In the genomic region with DNA sequence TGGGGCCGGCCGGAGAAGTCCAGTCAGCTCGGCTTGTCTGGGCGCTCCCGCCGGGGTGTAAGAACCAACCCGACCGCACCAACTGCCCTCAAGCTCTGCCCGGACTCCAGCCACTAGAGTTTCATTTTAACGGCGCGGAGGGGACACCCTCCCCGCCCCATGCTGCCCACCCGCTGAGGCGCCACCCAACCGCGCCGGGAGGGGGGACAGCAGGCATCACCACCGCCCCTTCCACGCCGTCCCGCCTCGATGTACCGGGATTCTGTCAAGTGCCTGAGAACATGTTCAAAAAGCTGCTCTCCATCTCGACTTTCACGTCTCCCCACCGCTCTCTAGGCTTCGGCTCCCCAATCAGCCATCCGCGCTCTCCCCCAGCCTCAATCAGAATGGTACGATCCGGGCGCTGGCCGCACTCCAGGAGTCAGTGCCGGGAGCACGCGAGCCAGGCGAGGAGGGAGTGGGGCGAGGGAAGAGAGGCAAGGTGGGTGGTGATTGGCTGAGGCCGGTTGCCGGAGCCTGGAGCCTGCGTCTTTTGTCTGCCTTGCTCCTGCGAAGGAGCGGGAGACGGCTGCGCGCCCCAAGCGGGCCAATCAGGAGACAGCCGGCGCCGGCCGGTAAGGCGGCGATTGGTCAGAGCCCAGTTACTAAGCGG, we compare ENCODE assay signal across 1 cellular context.
A peak's percentile ranks its signal among the peaks of the same experiment; 100 is the strongest.
TF ChIP-seq lines count a peak whose summit lies in the region.

A gene (minus strand): TSS at position 101 of the 652 bp plus-strand sequence. CDS start 677 bp downstream, outside the sequence.

TF ChIP-seq in K562, 482 proteins besides CTCF, POLR2A, EP300 and RAD21 (continued from another document and continues in another):
- TF ChIP-seq, protein P1, sequence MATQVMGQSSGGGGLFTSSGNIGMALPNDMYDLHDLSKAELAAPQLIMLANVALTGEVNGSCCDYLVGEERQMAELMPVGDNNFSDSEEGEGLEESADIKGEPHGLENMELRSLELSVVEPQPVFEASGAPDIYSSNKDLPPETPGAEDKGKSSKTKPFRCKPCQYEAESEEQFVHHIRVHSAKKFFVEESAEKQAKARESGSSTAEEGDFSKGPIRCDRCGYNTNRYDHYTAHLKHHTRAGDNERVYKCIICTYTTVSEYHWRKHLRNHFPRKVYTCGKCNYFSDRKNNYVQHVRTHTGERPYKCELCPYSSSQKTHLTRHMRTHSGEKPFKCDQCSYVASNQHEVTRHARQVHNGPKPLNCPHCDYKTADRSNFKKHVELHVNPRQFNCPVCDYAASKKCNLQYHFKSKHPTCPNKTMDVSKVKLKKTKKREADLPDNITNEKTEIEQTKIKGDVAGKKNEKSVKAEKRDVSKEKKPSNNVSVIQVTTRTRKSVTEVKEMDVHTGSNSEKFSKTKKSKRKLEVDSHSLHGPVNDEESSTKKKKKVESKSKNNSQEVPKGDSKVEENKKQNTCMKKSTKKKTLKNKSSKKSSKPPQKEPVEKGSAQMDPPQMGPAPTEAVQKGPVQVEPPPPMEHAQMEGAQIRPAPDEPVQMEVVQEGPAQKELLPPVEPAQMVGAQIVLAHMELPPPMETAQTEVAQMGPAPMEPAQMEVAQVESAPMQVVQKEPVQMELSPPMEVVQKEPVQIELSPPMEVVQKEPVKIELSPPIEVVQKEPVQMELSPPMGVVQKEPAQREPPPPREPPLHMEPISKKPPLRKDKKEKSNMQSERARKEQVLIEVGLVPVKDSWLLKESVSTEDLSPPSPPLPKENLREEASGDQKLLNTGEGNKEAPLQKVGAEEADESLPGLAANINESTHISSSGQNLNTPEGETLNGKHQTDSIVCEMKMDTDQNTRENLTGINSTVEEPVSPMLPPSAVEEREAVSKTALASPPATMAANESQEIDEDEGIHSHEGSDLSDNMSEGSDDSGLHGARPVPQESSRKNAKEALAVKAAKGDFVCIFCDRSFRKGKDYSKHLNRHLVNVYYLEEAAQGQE (CRISPR knock-in tag; IDR thresholded peaks at IDR 0.05; ENCODE audit: low read depth): peak; percentile 70; the same call in 1 of the 2 replicates
- peak; percentile 64 for TF ChIP-seq CHD2 (IDR thresholded peaks at IDR 0.05; ENCODE audit: low read depth, low read length)
- TF ChIP-seq, protein P2, sequence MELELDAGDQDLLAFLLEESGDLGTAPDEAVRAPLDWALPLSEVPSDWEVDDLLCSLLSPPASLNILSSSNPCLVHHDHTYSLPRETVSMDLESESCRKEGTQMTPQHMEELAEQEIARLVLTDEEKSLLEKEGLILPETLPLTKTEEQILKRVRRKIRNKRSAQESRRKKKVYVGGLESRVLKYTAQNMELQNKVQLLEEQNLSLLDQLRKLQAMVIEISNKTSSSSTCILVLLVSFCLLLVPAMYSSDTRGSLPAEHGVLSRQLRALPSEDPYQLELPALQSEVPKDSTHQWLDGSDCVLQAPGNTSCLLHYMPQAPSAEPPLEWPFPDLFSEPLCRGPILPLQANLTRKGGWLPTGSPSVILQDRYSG (tag; conservative IDR thresholded peaks at IDR 0.05; ENCODE audit: low read depth): no peak
- TF ChIP-seq L3MBTL2 (IDR thresholded peaks at IDR 0.05): peak; percentile 100
- TF ChIP-seq, protein P3, sequence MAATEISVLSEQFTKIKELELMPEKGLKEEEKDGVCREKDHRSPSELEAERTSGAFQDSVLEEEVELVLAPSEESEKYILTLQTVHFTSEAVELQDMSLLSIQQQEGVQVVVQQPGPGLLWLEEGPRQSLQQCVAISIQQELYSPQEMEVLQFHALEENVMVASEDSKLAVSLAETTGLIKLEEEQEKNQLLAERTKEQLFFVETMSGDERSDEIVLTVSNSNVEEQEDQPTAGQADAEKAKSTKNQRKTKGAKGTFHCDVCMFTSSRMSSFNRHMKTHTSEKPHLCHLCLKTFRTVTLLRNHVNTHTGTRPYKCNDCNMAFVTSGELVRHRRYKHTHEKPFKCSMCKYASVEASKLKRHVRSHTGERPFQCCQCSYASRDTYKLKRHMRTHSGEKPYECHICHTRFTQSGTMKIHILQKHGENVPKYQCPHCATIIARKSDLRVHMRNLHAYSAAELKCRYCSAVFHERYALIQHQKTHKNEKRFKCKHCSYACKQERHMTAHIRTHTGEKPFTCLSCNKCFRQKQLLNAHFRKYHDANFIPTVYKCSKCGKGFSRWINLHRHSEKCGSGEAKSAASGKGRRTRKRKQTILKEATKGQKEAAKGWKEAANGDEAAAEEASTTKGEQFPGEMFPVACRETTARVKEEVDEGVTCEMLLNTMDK (IDR thresholded peaks at IDR 0.05; ENCODE audit: borderline replicate concordance, insufficient read depth, low read depth, low read length, poor library complexity, severe bottlenecking): no peak
- TF ChIP-seq, protein P4, sequence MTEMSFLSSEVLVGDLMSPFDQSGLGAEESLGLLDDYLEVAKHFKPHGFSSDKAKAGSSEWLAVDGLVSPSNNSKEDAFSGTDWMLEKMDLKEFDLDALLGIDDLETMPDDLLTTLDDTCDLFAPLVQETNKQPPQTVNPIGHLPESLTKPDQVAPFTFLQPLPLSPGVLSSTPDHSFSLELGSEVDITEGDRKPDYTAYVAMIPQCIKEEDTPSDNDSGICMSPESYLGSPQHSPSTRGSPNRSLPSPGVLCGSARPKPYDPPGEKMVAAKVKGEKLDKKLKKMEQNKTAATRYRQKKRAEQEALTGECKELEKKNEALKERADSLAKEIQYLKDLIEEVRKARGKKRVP (CRISPR knock-in tag; IDR thresholded peaks at IDR 0.05): 0 out of 2 replicates have a peak, but pooled peaks have one; percentile 15
- no peak for TF ChIP-seq MEF2A (IDR thresholded peaks at IDR 0.05; ENCODE audit: control insufficient read depth, low read depth, low read length)
- peak; percentile 95 for TF ChIP-seq CTBP1 (IDR thresholded peaks at IDR 0.05; ENCODE audit: borderline replicate concordance)
- no peak for TF ChIP-seq ZKSCAN8 (CRISPR knock-in tag; IDR thresholded peaks at IDR 0.05)
- TF ChIP-seq TCFL5 (CRISPR knock-in tag; conservative IDR thresholded peaks at IDR 0.05): no peak
- no peak for TF ChIP-seq ZNF77 (CRISPR knock-in tag; IDR thresholded peaks at IDR 0.05)
- TF ChIP-seq MCM5 (IDR thresholded peaks at IDR 0.05; ENCODE audit: low read depth): no peak
- TF ChIP-seq BRD9 (IDR thresholded peaks at IDR 0.05; ENCODE audit: low read depth, partially characterized antibody): peak; percentile 57
- no peak for TF ChIP-seq ZNF354B (CRISPR knock-in tag; IDR thresholded peaks at IDR 0.05)
- peak; percentile 98 for TF ChIP-seq KDM5B (IDR thresholded peaks at IDR 0.05; ENCODE audit: insufficient replicate concordance, low read depth, low read length)
- TF ChIP-seq ZEB2 (IDR thresholded peaks at IDR 0.05): peak; percentile 85
- TF ChIP-seq ZNF445 (CRISPR knock-in tag; IDR thresholded peaks at IDR 0.05; ENCODE audit: low read depth): no peak
- TF ChIP-seq RBFOX2 (IDR thresholded peaks at IDR 0.05; ENCODE audit: low read depth, low read length): peak; percentile 99
- TF ChIP-seq NR4A1 (CRISPR knock-in tag; IDR thresholded peaks at IDR 0.05): no peak
- peak; percentile 83 for TF ChIP-seq NR4A1 (tag; IDR thresholded peaks at IDR 0.05)
- no peak; the same call in 1 of the 2 replicates for TF ChIP-seq RUNX1 (IDR thresholded peaks at IDR 0.05; ENCODE audit: low read depth)
- no peak for TF ChIP-seq CAMTA2 (CRISPR knock-in tag; conservative IDR thresholded peaks at IDR 0.05)
- peak; percentile 100 for TF ChIP-seq NFIC (IDR thresholded peaks at IDR 0.05)
- TF ChIP-seq CBFA2T3 (IDR thresholded peaks at IDR 0.05): peak; percentile 70
- TF ChIP-seq U2AF2 (optimal IDR thresholded peaks at IDR 0.05; ENCODE audit: low read depth, low read length): no peak
- no peak for TF ChIP-seq ZC3H4 (CRISPR knock-in tag; IDR thresholded peaks at IDR 0.05; ENCODE audit: borderline replicate concordance)
- TF ChIP-seq ZNF23 (CRISPR knock-in tag; IDR thresholded peaks at IDR 0.05): no peak
- no peak for TF ChIP-seq ZNF644 (tag; IDR thresholded peaks at IDR 0.05; ENCODE audit: low read depth)
- TF ChIP-seq RCOR1 (IDR thresholded peaks at IDR 0.05; ENCODE audit: borderline replicate concordance in 1 of 2, low read depth in 2 of 2, low read length in 2 of 2): peak; percentile 32 to 73; a peak in 3 of 4 replicates
- TF ChIP-seq SRSF1 (IDR thresholded peaks at IDR 0.05; ENCODE audit: low read depth, low read length): no peak
- no peak for TF ChIP-seq ZNF695 (CRISPR knock-in tag; IDR thresholded peaks at IDR 0.05)
- peak; percentile 95 for TF ChIP-seq RB1 (IDR thresholded peaks at IDR 0.05; ENCODE audit: low read depth)
- peak; percentile 70 for TF ChIP-seq U2AF1 (optimal IDR thresholded peaks at IDR 0.05; ENCODE audit: low read depth, low read length)
- TF ChIP-seq CBFA2T2 (conservative IDR thresholded peaks at IDR 0.05): no peak
- no peak for TF ChIP-seq PRMT5 (CRISPR knock-in tag; IDR thresholded peaks at IDR 0.05)
- TF ChIP-seq ZNF274 (IDR thresholded peaks at IDR 0.05; ENCODE audit: borderline replicate concordance, low read depth, low read length): no peak
- peak; percentile 96 for TF ChIP-seq EP400 (IDR thresholded peaks at IDR 0.05)
- TF ChIP-seq, protein P5, sequence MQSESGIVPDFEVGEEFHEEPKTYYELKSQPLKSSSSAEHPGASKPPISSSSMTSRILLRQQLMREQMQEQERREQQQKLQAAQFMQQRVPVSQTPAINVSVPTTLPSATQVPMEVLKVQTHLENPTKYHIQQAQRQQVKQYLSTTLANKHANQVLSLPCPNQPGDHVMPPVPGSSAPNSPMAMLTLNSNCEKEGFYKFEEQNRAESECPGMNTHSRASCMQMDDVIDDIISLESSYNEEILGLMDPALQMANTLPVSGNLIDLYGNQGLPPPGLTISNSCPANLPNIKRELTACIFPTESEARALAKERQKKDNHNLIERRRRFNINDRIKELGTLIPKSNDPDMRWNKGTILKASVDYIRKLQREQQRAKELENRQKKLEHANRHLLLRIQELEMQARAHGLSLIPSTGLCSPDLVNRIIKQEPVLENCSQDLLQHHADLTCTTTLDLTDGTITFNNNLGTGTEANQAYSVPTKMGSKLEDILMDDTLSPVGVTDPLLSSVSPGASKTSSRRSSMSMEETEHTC (IDR thresholded peaks at IDR 0.05): peak; percentile 73; the same call in 1 of the 2 replicates
- TF ChIP-seq ZNF551 (CRISPR knock-in tag; IDR thresholded peaks at IDR 0.05): no peak
- peak; percentile 99 for TF ChIP-seq FOXP1 (CRISPR knock-in tag; IDR thresholded peaks at IDR 0.05)
- TF ChIP-seq, protein P6, sequence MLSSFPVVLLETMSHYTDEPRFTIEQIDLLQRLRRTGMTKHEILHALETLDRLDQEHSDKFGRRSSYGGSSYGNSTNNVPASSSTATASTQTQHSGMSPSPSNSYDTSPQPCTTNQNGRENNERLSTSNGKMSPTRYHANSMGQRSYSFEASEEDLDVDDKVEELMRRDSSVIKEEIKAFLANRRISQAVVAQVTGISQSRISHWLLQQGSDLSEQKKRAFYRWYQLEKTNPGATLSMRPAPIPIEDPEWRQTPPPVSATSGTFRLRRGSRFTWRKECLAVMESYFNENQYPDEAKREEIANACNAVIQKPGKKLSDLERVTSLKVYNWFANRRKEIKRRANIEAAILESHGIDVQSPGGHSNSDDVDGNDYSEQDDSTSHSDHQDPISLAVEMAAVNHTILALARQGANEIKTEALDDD (IDR thresholded peaks at IDR 0.05): no peak
- TF ChIP-seq SMARCC2 (IDR thresholded peaks at IDR 0.05; ENCODE audit: low read depth): no peak
- peak; percentile 70; the same call in 1 of the 2 replicates for TF ChIP-seq BRD4 (IDR thresholded peaks at IDR 0.05)
- no peak for TF ChIP-seq MED1 (CRISPR knock-in tag; IDR thresholded peaks at IDR 0.05; ENCODE audit: borderline replicate concordance)
- TF ChIP-seq GTF2E2 (tag; IDR thresholded peaks at IDR 0.05): no peak; the same call in 1 of the 2 replicates
- TF ChIP-seq ZNF217 (CRISPR knock-in tag; IDR thresholded peaks at IDR 0.05): no peak
- no peak for TF ChIP-seq SAFB2 (IDR thresholded peaks at IDR 0.05; ENCODE audit: borderline replicate concordance, low read depth, low read length, severe bottlenecking)
- TF ChIP-seq, protein P7, sequence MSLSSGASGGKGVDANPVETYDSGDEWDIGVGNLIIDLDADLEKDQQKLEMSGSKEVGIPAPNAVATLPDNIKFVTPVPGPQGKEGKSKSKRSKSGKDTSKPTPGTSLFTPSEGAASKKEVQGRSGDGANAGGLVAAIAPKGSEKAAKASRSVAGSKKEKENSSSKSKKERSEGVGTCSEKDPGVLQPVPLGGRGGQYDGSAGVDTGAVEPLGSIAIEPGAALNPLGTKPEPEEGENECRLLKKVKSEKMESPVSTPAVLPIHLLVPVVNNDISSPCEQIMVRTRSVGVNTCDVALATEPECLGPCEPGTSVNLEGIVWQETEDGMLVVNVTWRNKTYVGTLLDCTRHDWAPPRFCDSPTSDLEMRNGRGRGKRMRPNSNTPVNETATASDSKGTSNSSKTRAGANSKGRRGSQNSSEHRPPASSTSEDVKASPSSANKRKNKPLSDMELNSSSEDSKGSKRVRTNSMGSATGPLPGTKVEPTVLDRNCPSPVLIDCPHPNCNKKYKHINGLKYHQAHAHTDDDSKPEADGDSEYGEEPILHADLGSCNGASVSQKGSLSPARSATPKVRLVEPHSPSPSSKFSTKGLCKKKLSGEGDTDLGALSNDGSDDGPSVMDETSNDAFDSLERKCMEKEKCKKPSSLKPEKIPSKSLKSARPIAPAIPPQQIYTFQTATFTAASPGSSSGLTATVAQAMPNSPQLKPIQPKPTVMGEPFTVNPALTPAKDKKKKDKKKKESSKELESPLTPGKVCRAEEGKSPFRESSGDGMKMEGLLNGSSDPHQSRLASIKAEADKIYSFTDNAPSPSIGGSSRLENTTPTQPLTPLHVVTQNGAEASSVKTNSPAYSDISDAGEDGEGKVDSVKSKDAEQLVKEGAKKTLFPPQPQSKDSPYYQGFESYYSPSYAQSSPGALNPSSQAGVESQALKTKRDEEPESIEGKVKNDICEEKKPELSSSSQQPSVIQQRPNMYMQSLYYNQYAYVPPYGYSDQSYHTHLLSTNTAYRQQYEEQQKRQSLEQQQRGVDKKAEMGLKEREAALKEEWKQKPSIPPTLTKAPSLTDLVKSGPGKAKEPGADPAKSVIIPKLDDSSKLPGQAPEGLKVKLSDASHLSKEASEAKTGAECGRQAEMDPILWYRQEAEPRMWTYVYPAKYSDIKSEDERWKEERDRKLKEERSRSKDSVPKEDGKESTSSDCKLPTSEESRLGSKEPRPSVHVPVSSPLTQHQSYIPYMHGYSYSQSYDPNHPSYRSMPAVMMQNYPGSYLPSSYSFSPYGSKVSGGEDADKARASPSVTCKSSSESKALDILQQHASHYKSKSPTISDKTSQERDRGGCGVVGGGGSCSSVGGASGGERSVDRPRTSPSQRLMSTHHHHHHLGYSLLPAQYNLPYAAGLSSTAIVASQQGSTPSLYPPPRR (CRISPR knock-in tag; IDR thresholded peaks at IDR 0.05; ENCODE audit: borderline replicate concordance): peak; percentile 87; the same call in 1 of the 2 replicates
- peak; percentile 97 for TF ChIP-seq ZNF263 (CRISPR knock-in tag; IDR thresholded peaks at IDR 0.05; ENCODE audit: borderline replicate concordance)
- TF ChIP-seq SMAD3 (CRISPR knock-in tag; conservative IDR thresholded peaks at IDR 0.05): no peak; the same call in 1 of the 2 replicates
- TF ChIP-seq DACH1 (IDR thresholded peaks at IDR 0.05; ENCODE audit: partially characterized antibody): peak; percentile 71
- TF ChIP-seq HOXB6 (CRISPR knock-in tag; IDR thresholded peaks at IDR 0.05; ENCODE audit: borderline replicate concordance): no peak
- no peak for TF ChIP-seq ZNF311 (CRISPR knock-in tag; IDR thresholded peaks at IDR 0.05)
- TF ChIP-seq ZNF184 (CRISPR knock-in tag; IDR thresholded peaks at IDR 0.05): no peak
- TF ChIP-seq HNRNPL (IDR thresholded peaks at IDR 0.05; ENCODE audit: low read depth, low read length): peak; percentile 58; the same call in 1 of the 2 replicates
